ENCODE assay signal across 1 cellular context in genomic region chr6:109678661-109679505, GRCh38.
TF ChIP-seq lines count a peak whose summit lies in the region.
"Not testable (repeated sequence)": the region's sequence is repeated elsewhere in the genome, so short reads cannot be mapped to it uniquely, and the experiment has no call there.

No MANE protein-coding gene starts in this region.

TF ChIP-seq in HepG2, 621 proteins besides CTCF, POLR2A, EP300 and RAD21 (continued from another document):
- peak; percentile 76; the same call in 1 of the 2 replicates for TF ChIP-seq THAP9 (CRISPR knock-in tag; IDR thresholded peaks at IDR 0.05; ENCODE audit: borderline replicate concordance)
- peak; percentile 72 for TF ChIP-seq ZNF574 (CRISPR knock-in tag; IDR thresholded peaks at IDR 0.05)
- TF ChIP-seq SALL1 (CRISPR knock-in tag; IDR thresholded peaks at IDR 0.05): 0 out of 2 replicates have a peak, but pooled peaks have one; percentile 28
- TF ChIP-seq ZNF687 (CRISPR knock-in tag; IDR thresholded peaks at IDR 0.05): peak; percentile 43
- TF ChIP-seq KMT2B (CRISPR knock-in tag; IDR thresholded peaks at IDR 0.05): 0 out of 2 replicates have a peak, but pooled peaks have one; percentile 5
- TF ChIP-seq PATZ1 (CRISPR knock-in tag; IDR thresholded peaks at IDR 0.05): peak; percentile 39; the same call in 1 of the 2 replicates
- TF ChIP-seq SAP130 (CRISPR knock-in tag; IDR thresholded peaks at IDR 0.05; ENCODE audit: low read depth): peak; percentile 37; the same call in 1 of the 2 replicates
- TF ChIP-seq ZNF281 (CRISPR knock-in tag; IDR thresholded peaks at IDR 0.05; ENCODE audit: borderline replicate concordance): peak; percentile 72; the same call in 1 of the 2 replicates
- peak; percentile 30; the same call in 1 of the 2 replicates for TF ChIP-seq HOXA3 (CRISPR knock-in tag; IDR thresholded peaks at IDR 0.05)
- not testable (repeated sequence) for TF ChIP-seq FOXA1, SOX6 (IDR thresholded peaks at IDR 0.05)
- peak; percentile 79 for TF ChIP-seq FOXA1 (CRISPR knock-in tag; IDR thresholded peaks at IDR 0.05)
- TF ChIP-seq SP5 (CRISPR knock-in tag; IDR thresholded peaks at IDR 0.05; ENCODE audit: borderline replicate concordance, low read depth): peak; percentile 75; the same call in 1 of the 2 replicates
- peak; percentile 18; the same call in 1 of the 2 replicates for TF ChIP-seq SOX6 (CRISPR knock-in tag; IDR thresholded peaks at IDR 0.05)
- TF ChIP-seq PAXIP1 (CRISPR knock-in tag; conservative IDR thresholded peaks at IDR 0.05): 0 out of 2 replicates have a peak, but pooled peaks have one; percentile 24
- TF ChIP-seq MYC (CRISPR knock-in tag; IDR thresholded peaks at IDR 0.05; ENCODE audit: borderline replicate concordance): peak; percentile 29; the same call in 1 of the 2 replicates
- TF ChIP-seq YY1 (IDR thresholded peaks at IDR 0.05; ENCODE audit: insufficient read depth, insufficient replicate concordance, low read depth, low read length): peak; percentile 26
- TF ChIP-seq PHF8 (CRISPR knock-in tag; IDR thresholded peaks at IDR 0.05): 0 out of 2 replicates have a peak, but pooled peaks have one; percentile 28
- TF ChIP-seq BORCS8-MEF2B (CRISPR knock-in tag; IDR thresholded peaks at IDR 0.05): 0 out of 2 replicates have a peak, but pooled peaks have one; percentile 26
